ENCODE assay signal across 24 cellular contexts in the genomic region with DNA sequence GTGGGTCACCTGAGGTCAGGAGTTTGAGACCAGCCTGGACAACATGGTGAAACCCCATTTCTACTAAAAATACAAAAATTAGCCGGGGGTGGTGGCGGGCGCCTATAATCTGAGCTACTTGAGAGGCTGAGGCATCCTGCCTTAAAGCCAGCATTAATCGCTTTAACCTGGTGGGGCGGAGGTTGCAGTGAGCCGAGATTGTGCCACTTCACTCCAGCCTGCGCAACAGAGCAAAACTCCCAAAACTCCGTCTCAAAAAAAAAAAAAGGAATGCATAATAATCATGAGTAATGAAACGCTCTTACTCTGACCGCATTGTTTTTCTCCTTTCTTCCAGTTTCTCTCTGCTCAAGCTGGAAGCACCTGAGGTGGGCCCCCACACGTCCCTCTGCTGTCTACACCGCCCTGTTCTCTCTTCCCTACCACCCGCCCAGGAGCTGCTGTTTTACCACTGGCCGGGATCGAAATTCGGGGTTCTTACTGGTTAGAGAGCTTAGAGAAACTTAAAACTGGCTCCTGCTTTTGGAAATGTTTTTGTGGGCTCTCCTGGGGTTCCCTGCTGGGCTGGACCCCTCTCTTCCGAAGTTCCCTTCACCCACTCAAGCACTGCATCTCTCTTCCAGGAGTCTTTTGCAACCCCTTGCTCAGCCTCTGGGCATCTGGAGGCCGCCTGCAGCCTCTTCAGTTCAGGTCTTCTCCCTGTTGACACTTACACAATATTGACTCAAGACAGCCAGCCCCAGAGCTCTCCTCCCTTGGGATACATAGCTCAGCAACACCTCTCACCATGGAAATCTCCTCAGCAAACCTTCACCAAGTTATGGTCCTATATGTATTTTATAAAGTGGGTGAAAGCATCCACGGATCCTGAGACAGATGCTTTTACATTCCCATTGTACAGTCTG.
"Had no signal": no experiment of that assay in that cellular context is flagged by ENCODE, and none has a peak within 500 bp of the region (broad histone marks: within the 10 kb centered on the region; RNA-seq: fewer than 3 reads in every experiment).

No MANE protein-coding gene starts in this region.

- ATAC-seq: esophagus mucosa; foreskin keratinocyte; heart right ventricle; left ventricle myocardium superior; lower lobe of right lung; naive thymus-derived CD8-positive, alpha-beta T cell; psoas muscle; right cardiac atrium; stimulated activated naive B cell treated with anti-CD40 and anti-IgM and Interleukin-4, amounts not matched to agents 10 μg/mL and 1 μg/mL and 100 μg/mL, for 72 hours had no signal

- DNase-seq: dorsolateral prefrontal cortex; effector CD4-positive, alpha-beta T cell; endodermal cell; foreskin keratinocyte; glutamatergic neuron; heart right ventricle; hypothalamus; left ventricle myocardium superior; lower lobe of right lung; naive thymus-derived CD8-positive, alpha-beta T cell; occipital lobe; ovary; psoas muscle; right cardiac atrium; stimulated activated CD4-positive, alpha-beta T cell treated with anti-CD3 and anti-CD28 coated beads, Interleukin-15, amount 100 ng/mL, for 24 hours; stimulated activated CD4-positive, alpha-beta T cell treated with anti-CD3 and anti-CD28 coated beads, Interleukin-2, amount 100 ng/mL, for 48 hours; stimulated activated naive B cell treated with anti-CD40 and anti-IgM and Interleukin-4, amounts not matched to agents 10 μg/mL and 1 μg/mL and 100 μg/mL, for 72 hours had no signal

- H3K4me1 ChIP-seq: foreskin keratinocyte, psoas muscle, vagina had no signal

- H3K4me3 ChIP-seq: dorsolateral prefrontal cortex, heart right ventricle, lower lobe of right lung, ovary, psoas muscle, skin epidermis, thoracic aorta, tibial nerve, vagina had no signal

- H3K27ac Mint-ChIP-seq: endodermal cell; stimulated activated naive B cell treated with anti-CD40 and anti-IgM and Interleukin-4, amounts not matched to agents 10 μg/mL and 1 μg/mL and 100 μg/mL, for 72 hours; stimulated activated naive CD8-positive, alpha-beta T cell treated with anti-CD3 and anti-CD28 coated beads, Interleukin-15, Interleukin-2, amounts not matched to agents 100 ng/mL and 50 ng/mL, for 24 hours had no signal

- H3K27me3 ChIP-seq: ovary, tibial nerve, vagina had no signal

- H3K4me3 Mint-ChIP-seq: endodermal cell; naive thymus-derived CD8-positive, alpha-beta T cell; stimulated activated naive B cell treated with anti-CD40 and anti-IgM and Interleukin-4, amounts not matched to agents 10 μg/mL and 1 μg/mL and 100 μg/mL, for 72 hours; stimulated activated naive CD8-positive, alpha-beta T cell treated with anti-CD3 and anti-CD28 coated beads, Interleukin-15, Interleukin-2, amounts not matched to agents 100 ng/mL and 50 ng/mL, for 24 hours had no signal

- H3K36me3 Mint-ChIP-seq: naive thymus-derived CD8-positive, alpha-beta T cell; stimulated activated naive B cell treated with anti-CD40 and anti-IgM and Interleukin-4, amounts not matched to agents 10 μg/mL and 1 μg/mL and 100 μg/mL, for 72 hours had no signal

- H3K36me3 ChIP-seq: heart right ventricle, lower lobe of right lung, ovary, thoracic aorta, tibial nerve, vagina had no signal

- H3K9me3 ChIP-seq: heart right ventricle, lower lobe of right lung, ovary, psoas muscle, thoracic aorta, tibial nerve, vagina had no signal

- H3K9me3 Mint-ChIP-seq: endodermal cell; naive thymus-derived CD8-positive, alpha-beta T cell; stimulated activated naive B cell treated with anti-CD40 and anti-IgM and Interleukin-4, amounts not matched to agents 10 μg/mL and 1 μg/mL and 100 μg/mL, for 72 hours; stimulated activated naive CD8-positive, alpha-beta T cell treated with anti-CD3 and anti-CD28 coated beads, Interleukin-15, Interleukin-2, amounts not matched to agents 100 ng/mL and 50 ng/mL, for 24 hours had no signal

- H3K27ac ChIP-seq: dorsolateral prefrontal cortex, epithelial cell of prostate, foreskin keratinocyte, heart right ventricle, lower lobe of right lung, ovary, psoas muscle, skin epidermis, thoracic aorta, tibial nerve, vagina had no signal
